In the genomic region with DNA sequence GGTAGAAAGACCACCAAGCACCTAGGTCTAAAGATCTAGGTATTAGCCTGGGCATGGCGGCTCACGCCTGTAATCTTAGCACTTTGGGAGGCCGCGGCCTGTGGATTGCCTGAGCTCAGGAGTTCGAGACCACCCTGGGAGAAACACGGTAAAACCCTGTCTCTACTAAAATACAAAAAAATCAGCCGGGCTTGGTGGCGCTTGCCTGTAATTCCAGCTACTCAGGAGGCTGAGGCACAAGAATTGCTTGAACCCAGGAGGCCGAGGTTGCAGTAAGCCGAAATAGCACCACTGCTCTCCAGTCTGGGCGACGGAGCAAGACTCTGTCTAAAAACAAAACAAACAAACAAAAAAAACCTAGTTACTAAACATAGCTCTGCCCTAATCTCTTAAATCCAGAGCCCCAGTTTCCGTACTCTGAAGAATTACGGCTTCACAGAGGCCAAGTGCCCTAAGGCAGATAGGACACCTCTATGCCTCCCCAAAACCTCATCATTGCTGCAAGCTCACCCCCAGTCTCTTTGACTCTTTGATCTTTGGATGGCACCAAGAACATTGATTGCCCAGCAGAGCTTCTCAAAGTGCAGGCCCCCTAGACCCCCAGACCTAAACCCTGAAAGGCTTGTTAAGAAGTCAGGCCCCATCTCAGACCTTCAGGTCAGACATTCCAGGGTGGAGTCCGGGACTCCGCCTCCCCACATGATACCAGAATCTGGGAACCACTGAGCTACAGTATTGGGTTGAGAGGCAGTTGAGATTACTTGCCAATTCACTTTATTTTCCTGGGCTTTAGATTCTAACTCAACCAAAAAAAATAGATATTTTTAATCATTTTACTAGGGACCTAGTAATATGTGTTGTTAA, we compare ENCODE assay signal across 11 cellular contexts. TPM values are rescaled to one million over a fixed set of nuclear protein-coding genes. Genes with fewer than 3 reads are reported as not detected.
DNase-seq lines count a peak whose midpoint lies in the region; ATAC-seq and TF ChIP-seq lines count a peak whose summit lies in the region.
"Had no signal": no experiment of that assay in that cellular context is flagged by ENCODE, and none has a peak within 500 bp of the region (broad histone marks: within the 10 kb centered on the region; RNA-seq: fewer than 3 reads in every experiment).

No MANE protein-coding gene starts in this region.

- ATAC-seq in Right ventricle myocardium superior (ENCODE audit: poor library complexity) (no peak), aorta (ENCODE audit: low FRiP score) (no peak), omental fat pad (ENCODE audit: low FRiP score) (no peak)
- ATAC-seq: sciatic nerve had no signal

- H3K27me3 Mint-ChIP-seq in glutamatergic neuron (ENCODE audit: unreplicated experiment): peaks cover 19% of the 10 kb centered on the region

- intact Hi-C loops in left ventricle myocardium inferior (cut with micrococcal nuclease): loop anchor here (10.0 kb wide), 2 partner anchors 85 to 105 kb away; no protein-coding TSS in a partner anchor
- intact Hi-C loops in Right ventricle myocardium superior (cut with DNase I): loop anchor here (5.0 kb wide), 2 partner anchors 88 to 102 kb away; no protein-coding TSS in a partner anchor
- intact Hi-C loops in aorta (cut with DNase I): loop anchor here (5.0 to 10.0 kb wide), 5 partner anchors 32 to 105 kb away; no protein-coding TSS in a partner anchor

- peak overlapping the region; percentile 98 for H3K4me2 ChIP-seq in osteoblast (ENCODE audit: insufficient read depth, low read length)

- H3K27ac Mint-ChIP-seq in glutamatergic neuron (ENCODE audit: unreplicated experiment): no peak overlapping the region

- peaks cover 91% of the 10 kb centered on the region for H3K79me2 ChIP-seq in osteoblast (ENCODE audit: insufficient read depth, low read length)

- H3K4me1 ChIP-seq in left ventricle myocardium inferior (peaks cover 95% of the 10 kb centered on the region), osteoblast (ENCODE audit: insufficient read depth, low read length) (peaks cover 56% of the 10 kb centered on the region), aorta (ENCODE audit: control insufficient read depth in 1 of 2, insufficient read depth in 2 of 2, low read length in 2 of 2) (peaks cover 0 to 4% of the 10 kb centered on the region in 2 donors)

- DNase-seq in left ventricle myocardium inferior: no peak
- DNase-seq in Right ventricle myocardium superior: no peak
- DNase-seq in glutamatergic neuron: no peak
- no peak for DNase-seq in osteoblast (ENCODE audit: insufficient read length, low spot score, missing footprints)
- DNase-seq in aorta: no peak
- DNase-seq in omental fat pad (ENCODE audit: low spot score): no peak
- DNase-seq in HCEC 1CT: no peak
- DNase-seq in activated T-cell treated with anti-CD3 and anti-CD28 coated beads, Interleukin-2, amount 50 U/mL, for 48 hours: no peak
- DNase-seq: NCI-H1417, NCI-H82 had no signal

- no peak for TF ChIP-seq CTCF in left ventricle myocardium inferior (IDR thresholded peaks at IDR 0.05; ENCODE audit: borderline replicate concordance)
- no peak for TF ChIP-seq CTCF in glutamatergic neuron (IDR thresholded peaks at IDR 0.05; ENCODE audit: partially characterized antibody, unreplicated experiment)
- TF ChIP-seq CTCF in osteoblast (IDR thresholded peaks at IDR 0.05; ENCODE audit: extremely low read depth, low read depth, low read length): no peak
- TF ChIP-seq CTCF in omental fat pad (IDR thresholded peaks at IDR 0.05): no peak

- H4K20me1 ChIP-seq in osteoblast (ENCODE audit: insufficient read depth, low read length): peaks cover 46% of the 10 kb centered on the region

- H3K36me3 Mint-ChIP-seq in glutamatergic neuron (ENCODE audit: unreplicated experiment): no peaks in the 10 kb centered on the region

- peak overlapping the region; percentile 97 for H3K27ac ChIP-seq in left ventricle myocardium inferior (replicated peaks)
- peak overlapping the region; percentile 92 for H3K27ac ChIP-seq in osteoblast (ENCODE audit: low read depth, low read length)
- peak overlapping the region; percentile 51 to 80 for H3K27ac ChIP-seq in aorta (ENCODE audit: low read depth in 1 of 2, low read length in 2 of 2)

- H2AFZ ChIP-seq in osteoblast (ENCODE audit: low read length): no peak overlapping the region

- WGBS in aorta, 2 donors: 10 to 23% methylated on average over 16 of the region's 16 CpGs

- peaks cover 7% of the 10 kb centered on the region for H3K9me3 Mint-ChIP-seq in glutamatergic neuron (ENCODE audit: unreplicated experiment)

- no peaks in the 10 kb centered on the region for H3K36me3 ChIP-seq in left ventricle myocardium inferior
- H3K36me3 ChIP-seq in osteoblast (ENCODE audit: insufficient read depth, low read length): peaks cover 42% of the 10 kb centered on the region
- H3K36me3 ChIP-seq in aorta (ENCODE audit: control insufficient read depth in 1 of 2, insufficient read depth in 2 of 2, low read length in 1 of 2): peaks cover 0 to 1% of the 10 kb centered on the region in 2 donors

- H3K27me3 ChIP-seq in left ventricle myocardium inferior (ENCODE audit: low read depth) (no peaks in the 10 kb centered on the region), osteoblast (ENCODE audit: insufficient read depth, low read length) (no peaks in the 10 kb centered on the region), aorta (ENCODE audit: control insufficient read depth in 1 of 2, insufficient read depth in 2 of 2, low read length in 1 of 2) (no peaks in the 10 kb centered on the region)

- peaks cover 25% of the 10 kb centered on the region for H3K4me1 Mint-ChIP-seq in glutamatergic neuron (ENCODE audit: low read depth, unreplicated experiment)

- H3K4me3 ChIP-seq in left ventricle myocardium inferior: peak overlapping the region; percentile 83
- peak overlapping the region; percentile 97 for H3K4me3 ChIP-seq in osteoblast (ENCODE audit: insufficient read depth, low read length)
- H3K4me3 ChIP-seq in aorta (ENCODE audit: low read length in 2 of 2): peak overlapping the region; percentile 55 to 89

- H3K4me3 Mint-ChIP-seq in glutamatergic neuron (ENCODE audit: unreplicated experiment): peak overlapping the region; percentile 25

- no peaks in the 10 kb centered on the region for H3K9me3 ChIP-seq in left ventricle myocardium inferior (replicated peaks)
- H3K9me3 ChIP-seq in osteoblast (ENCODE audit: low read depth, low read length): no peaks in the 10 kb centered on the region
- no peaks in the 10 kb centered on the region for H3K9me3 ChIP-seq in aorta (ENCODE audit: control insufficient read depth, low read length)

RNA-seq across cellular contexts. Expression of a gene that starts 2.8 kb away (rescaled TPM):
- 117 TPM for total RNA-seq in left ventricle myocardium inferior
- 91.2 TPM for total RNA-seq in Right ventricle myocardium superior
- 60.9 TPM for total RNA-seq in glutamatergic neuron (ENCODE audit: unreplicated experiment)
- total RNA-seq in osteoblast: 267 and 291 TPM in 2 replicates
- 1,000 to 10,000 TPM in 1 of 2 donors, 100 to 1,000 TPM in 1; 693 to 1,110 TPM for total RNA-seq in aorta
- polyA plus RNA-seq in aorta: 100 to 1,000 TPM; 117 to 670 TPM
- 100 to 1,000 TPM; 380 to 788 (median 684) TPM for total RNA-seq in omental fat pad

RNA-seq across cellular contexts. Expression of a gene that starts 2.9 kb away (rescaled TPM):
- 120 TPM for total RNA-seq in left ventricle myocardium inferior
- total RNA-seq in Right ventricle myocardium superior: 107 TPM
- total RNA-seq in glutamatergic neuron (ENCODE audit: unreplicated experiment): 14.6 TPM
- total RNA-seq in osteoblast: 412 and 433 TPM in 2 replicates
- 100 to 1,000 TPM; 564 to 910 TPM for total RNA-seq in aorta
- 100 to 1,000 TPM in 1 of 2 donors, 10 to 100 TPM in 1; 73.3 to 379 TPM for polyA plus RNA-seq in aorta
- 1,000 to 10,000 TPM in 2 of 4 donors, 100 to 1,000 TPM in 2; 611 to 1,113 (median 995) TPM for total RNA-seq in omental fat pad
